In genomic region chr20:63976980-63977391, GRCh38 we compare ENCODE assay signal across 10 cellular contexts. TPM values are rescaled to one million over a fixed set of nuclear protein-coding genes. Genes with fewer than 3 reads are reported as not detected.
A peak's percentile ranks its signal among the peaks of the same experiment; 100 is the strongest.
DNase-seq lines count a peak whose midpoint lies in the region; ATAC-seq and TF ChIP-seq lines count a peak whose summit lies in the region.
"Had no signal": no experiment of that assay in that cellular context is flagged by ENCODE, and none has a peak within 500 bp of the region (broad histone marks: within the 10 kb centered on the region; RNA-seq: fewer than 3 reads in every experiment).

No MANE protein-coding gene starts in this region.

- TF ChIP-seq CTCF in heart left ventricle (IDR thresholded peaks at IDR 0.05) (no peak), left ventricle myocardium inferior (IDR thresholded peaks at IDR 0.05; ENCODE audit: borderline replicate concordance) (no peak), glutamatergic neuron (IDR thresholded peaks at IDR 0.05; ENCODE audit: partially characterized antibody, unreplicated experiment) (no peak), gastrocnemius medialis (IDR thresholded peaks at IDR 0.05 in 4 of 5, conservative IDR thresholded peaks at IDR 0.05 in 1 of 5) (no peak)

- H3K27ac ChIP-seq in heart left ventricle (no peak overlapping the region), left ventricle myocardium inferior (replicated peaks) (no peak overlapping the region), gastrocnemius medialis (no peak overlapping the region)
- H3K27ac ChIP-seq: cardiac muscle cell, tibial nerve had no signal

- peaks cover 13% of the 10 kb centered on the region for H3K4me1 Mint-ChIP-seq in glutamatergic neuron (ENCODE audit: low read depth, unreplicated experiment)
- peaks cover 81% of the 10 kb centered on the region for H3K4me1 Mint-ChIP-seq in stimulated activated naive CD8-positive, alpha-beta T cell treated with anti-CD3 and anti-CD28 coated beads, Interleukin-15, amount 100 ng/mL, for 72 hours

- no peak for ATAC-seq in heart left ventricle
- ATAC-seq in stimulated activated naive CD8-positive, alpha-beta T cell treated with anti-CD3 and anti-CD28 coated beads, Interleukin-15, amount 100 ng/mL, for 72 hours: no peak
- no peak for ATAC-seq in gastrocnemius medialis

- H3K27me3 ChIP-seq in heart left ventricle: no peaks in the 10 kb centered on the region
- no peaks in the 10 kb centered on the region for H3K27me3 ChIP-seq in left ventricle myocardium inferior (ENCODE audit: low read depth)
- H3K27me3 ChIP-seq in gastrocnemius medialis: peaks cover 0 to 17% (median 7%) of the 10 kb centered on the region in 3 donors
- H3K27me3 ChIP-seq: cardiac muscle cell had no signal

- TF ChIP-seq POLR2A in heart left ventricle (IDR thresholded peaks at IDR 0.05): no peak
- no peak for TF ChIP-seq POLR2A in gastrocnemius medialis (IDR thresholded peaks at IDR 0.05)

- DNase-seq in heart left ventricle: peak in 3 of 5 donors; percentile 8 to 60 (median 16)
- DNase-seq in left ventricle myocardium inferior: no peak
- DNase-seq in SK-N-DZ (ENCODE audit: low spot score): peak; percentile 22
- peak; percentile 19 for DNase-seq in glutamatergic neuron
- DNase-seq in stimulated activated naive CD8-positive, alpha-beta T cell treated with anti-CD3 and anti-CD28 coated beads, Interleukin-15, amount 100 ng/mL, for 72 hours: no peak
- DNase-seq in NCI-H128 (lab: John Stamatoyannopoulos, UW; ENCODE audit: unreplicated experiment): no peak
- DNase-seq in gastrocnemius medialis: no peak
- no peak for DNase-seq in NCI-H69 (lab: John Stamatoyannopoulos, UW)

- H3K36me3 Mint-ChIP-seq in glutamatergic neuron (ENCODE audit: unreplicated experiment): no peaks in the 10 kb centered on the region

- H3K27ac Mint-ChIP-seq in glutamatergic neuron (ENCODE audit: unreplicated experiment): no peak overlapping the region
- peak overlapping the region; percentile 47 to 63 for H3K27ac Mint-ChIP-seq in stimulated activated naive CD8-positive, alpha-beta T cell treated with anti-CD3 and anti-CD28 coated beads, Interleukin-15, amount 100 ng/mL, for 72 hours

- no peak overlapping the region for H3K4me3 ChIP-seq in heart left ventricle
- no peak overlapping the region for H3K4me3 ChIP-seq in left ventricle myocardium inferior
- no peak overlapping the region for H3K4me3 ChIP-seq in gastrocnemius medialis
- H3K4me3 ChIP-seq: cardiac muscle cell, tibial nerve had no signal

- H3K27me3 Mint-ChIP-seq in glutamatergic neuron (ENCODE audit: unreplicated experiment): peaks cover 17% of the 10 kb centered on the region
- no peaks in the 10 kb centered on the region for H3K27me3 Mint-ChIP-seq in stimulated activated naive CD8-positive, alpha-beta T cell treated with anti-CD3 and anti-CD28 coated beads, Interleukin-15, amount 100 ng/mL, for 72 hours

- H3K36me3 ChIP-seq in heart left ventricle (no peaks in the 10 kb centered on the region), left ventricle myocardium inferior (no peaks in the 10 kb centered on the region), gastrocnemius medialis (no peaks in the 10 kb centered on the region)
- H3K36me3 ChIP-seq: cardiac muscle cell, tibial nerve had no signal

- intact Hi-C loops in heart left ventricle (cut with DNase I) (loop anchor here in 7 of 10 donors (5.0 to 10.0 kb wide), 6 partner anchors 62 to 362 kb away; partner anchors contain the start of gene TNFRSF6B (in 1 of the 7)), left ventricle myocardium inferior (cut with micrococcal nuclease) (no loop called here), gastrocnemius medialis (cut with DNase I; ENCODE audit: low total_unique reads) (no loop called here)

- WGBS in heart left ventricle, 4 donors: 80 to 91% (median 89%) methylated on average over 15 to 16 of the region's 16 CpGs

- peaks cover 11% of the 10 kb centered on the region for H3K9me3 Mint-ChIP-seq in glutamatergic neuron (ENCODE audit: unreplicated experiment)
- H3K9me3 Mint-ChIP-seq in stimulated activated naive CD8-positive, alpha-beta T cell treated with anti-CD3 and anti-CD28 coated beads, Interleukin-15, amount 100 ng/mL, for 72 hours: no peaks in the 10 kb centered on the region

- in situ Hi-C loops in gastrocnemius medialis (cut with MboI; ENCODE audit: low sequenced_read_pairs in 4 of 4): loop anchor here in 1 of 4 donors (10.0 kb wide), 1 partner anchor 192 kb away; no protein-coding TSS in a partner anchor

- no peaks in the 10 kb centered on the region for H3K9me3 ChIP-seq in heart left ventricle
- no peaks in the 10 kb centered on the region for H3K9me3 ChIP-seq in left ventricle myocardium inferior (replicated peaks)
- no peaks in the 10 kb centered on the region for H3K9me3 ChIP-seq in gastrocnemius medialis
- H3K9me3 ChIP-seq: tibial nerve had no signal

- peaks cover 6 to 50% (median 35%) of the 10 kb centered on the region in 12 donors for H3K4me1 ChIP-seq in heart left ventricle
- peaks cover 59% of the 10 kb centered on the region for H3K4me1 ChIP-seq in left ventricle myocardium inferior
- H3K4me1 ChIP-seq in gastrocnemius medialis: peaks cover 15 to 34% of the 10 kb centered on the region in 2 donors

- no peak overlapping the region for H3K4me3 Mint-ChIP-seq in glutamatergic neuron (ENCODE audit: unreplicated experiment)
- H3K4me3 Mint-ChIP-seq in stimulated activated naive CD8-positive, alpha-beta T cell treated with anti-CD3 and anti-CD28 coated beads, Interleukin-15, amount 100 ng/mL, for 72 hours: peak overlapping the region; percentile 88 to 97

RNA-seq across cellular contexts. Expression of gene SAMD10, which starts 2.5 kb away (rescaled TPM):
- total RNA-seq in heart left ventricle (1 to 10 TPM; 3.1 to 6.3 (median 4.3) TPM), left ventricle myocardium inferior (5.6 TPM), glutamatergic neuron (ENCODE audit: unreplicated experiment) (3.1 TPM), gastrocnemius medialis (1 to 10 TPM in 2 of 4 donors, under 1 TPM in 1, not detected in 1; 0.24 to 1.9 (median 1.0) TPM)
- polyA plus RNA-seq in heart left ventricle: 1 to 10 TPM; 4.8 to 6.0 TPM
- polyA plus RNA-seq in SK-N-DZ (2014; cell fraction: cytosol; rRNA removed): 3.9 and 16.4 TPM in 2 replicates
- 29.2 and 35.3 TPM in 2 replicates for polyA plus RNA-seq in SK-N-DZ (2014; cell fraction: nucleus; rRNA removed)

RNA-seq across cellular contexts. Expression of gene PRPF6, which starts 3.9 kb away (rescaled TPM):
- total RNA-seq in heart left ventricle: 10 to 100 TPM; 41.4 to 62.6 (median 47.6) TPM
- polyA plus RNA-seq in heart left ventricle: 10 to 100 TPM; 31.0 to 58.5 TPM
- total RNA-seq in left ventricle myocardium inferior: 46.8 TPM
- polyA plus RNA-seq in SK-N-DZ (2014; cell fraction: cytosol; rRNA removed): 137 and 140 TPM in 2 replicates
- polyA plus RNA-seq in SK-N-DZ (2014; cell fraction: nucleus; rRNA removed): 105 and 126 TPM in 2 replicates
- 60.9 TPM for total RNA-seq in glutamatergic neuron (ENCODE audit: unreplicated experiment)
- total RNA-seq in gastrocnemius medialis: 10 to 100 TPM; 39.3 to 68.4 (median 47.7) TPM

RNA-seq across cellular contexts. Expression of gene ZNF512B, which starts 7.3 kb away (rescaled TPM):
- 10 to 100 TPM in 8 of 9 donors, 1 to 10 TPM in 1; 7.3 to 15.9 (median 12.2) TPM for total RNA-seq in heart left ventricle
- polyA plus RNA-seq in heart left ventricle: 1 to 10 TPM; 7.7 to 9.3 TPM
- total RNA-seq in left ventricle myocardium inferior: 12.6 TPM
- polyA plus RNA-seq in SK-N-DZ (2014; cell fraction: cytosol; rRNA removed): 23.6 and 26.7 TPM in 2 replicates
- 70.8 and 86.4 TPM in 2 replicates for polyA plus RNA-seq in SK-N-DZ (2014; cell fraction: nucleus; rRNA removed)
- 32.2 TPM for total RNA-seq in glutamatergic neuron (ENCODE audit: unreplicated experiment)
- total RNA-seq in gastrocnemius medialis: 10 to 100 TPM in 1 of 4 donors, 1 to 10 TPM in 3; 5.7 to 10.9 (median 8.8) TPM

RNA-seq across cellular contexts. Expression of gene UCKL1, which starts 20.8 kb away (rescaled TPM):
- 10 to 100 TPM; 27.7 to 43.8 (median 37.5) TPM for total RNA-seq in heart left ventricle
- polyA plus RNA-seq in heart left ventricle: 10 to 100 TPM; 27.7 to 49.7 TPM
- 41.0 TPM for total RNA-seq in left ventricle myocardium inferior
- polyA plus RNA-seq in SK-N-DZ (2014; cell fraction: cytosol; rRNA removed): 37.5 and 37.9 TPM in 2 replicates
- polyA plus RNA-seq in SK-N-DZ (2014; cell fraction: nucleus; rRNA removed): 113 and 219 TPM in 2 replicates
- total RNA-seq in glutamatergic neuron (ENCODE audit: unreplicated experiment): 130 TPM
- total RNA-seq in gastrocnemius medialis: 10 to 100 TPM; 22.0 to 46.4 (median 27.1) TPM

RNA-seq across cellular contexts. Expression of gene C20orf204, which starts 59.0 kb away (rescaled TPM):
- total RNA-seq in heart left ventricle (1 to 10 TPM in 1 of 9 donors, under 1 TPM in 8; 0.16 to 1.2 (median 0.56) TPM), left ventricle myocardium inferior (0.55 TPM), glutamatergic neuron (ENCODE audit: unreplicated experiment) (3.9 TPM), gastrocnemius medialis (under 1 TPM in 3 of 4 donors, not detected in 1; 0.16 to 0.66 (median 0.33) TPM)
- under 1 TPM; 0.35 to 0.42 TPM for polyA plus RNA-seq in heart left ventricle
- polyA plus RNA-seq in SK-N-DZ (2014; cell fraction: cytosol; rRNA removed): 2.3 and 6.6 TPM in 2 replicates
- 32.8 and 42.2 TPM in 2 replicates for polyA plus RNA-seq in SK-N-DZ (2014; cell fraction: nucleus; rRNA removed)

Comparison
In these comparisons a context has a peak if more than half of its experiments do, and no peak if none do; other contexts are left out.
1. DNase-seq: peak in heart left ventricle (3 of 5), SK-N-DZ (single experiment) and glutamatergic neuron (single experiment); none in left ventricle myocardium inferior (single experiment), stimulated activated naive CD8-positive, alpha-beta T cell treated with anti-CD3 and anti-CD28 coated beads, Interleukin-15, amount 100 ng/mL, for 72 hours (0 of 2), NCI-H128 (single experiment), gastrocnemius medialis (0 of 2) and NCI-H69 (single experiment).
2. intact Hi-C loops: an anchor here in heart left ventricle (5.0 to 10.0 kb wide); none called in left ventricle myocardium inferior and gastrocnemius medialis.